ENCODE assay signal across 32 cellular contexts in genomic region chr7:4885317-4885807, GRCh38. TPM values are rescaled to one million over a fixed set of nuclear protein-coding genes. Genes with fewer than 3 reads are reported as not detected.
"Had no signal": no experiment of that assay in that cellular context is flagged by ENCODE, and none has a peak within 500 bp of the region (broad histone marks: within the 10 kb centered on the region; RNA-seq: fewer than 3 reads in every experiment).

No MANE protein-coding gene starts in this region.

- FAIRE-seq: colon, frontal cortex had no signal

- H3K36me3 ChIP-seq: adrenal gland had no signal

- H3K4me3 ChIP-seq: adrenal gland, body of pancreas had no signal

- H3K27ac Mint-ChIP-seq: activated CD4-positive, alpha-beta memory T cell treated with anti-CD3 and anti-CD28 coated beads for 36 hours; activated CD4-positive, alpha-beta T cell treated with anti-CD3 and anti-CD28 coated beads for 36 hours; activated CD4-positive, alpha-beta T cell treated with anti-CD3 and anti-CD28 coated beads, Interleukin-2, amount 10 ng/mL, durations not matched to agents 24 days and 14 days; activated CD8-positive, alpha-beta memory T cell treated with anti-CD3 and anti-CD28 coated beads, Interleukin-2, amount 10 ng/mL, durations not matched to agents 7 days and 5 days; activated CD8-positive, alpha-beta T cell treated with anti-CD3 and anti-CD28 coated beads, Interleukin-2, amount 10 ng/mL, durations not matched to agents 7 days and 5 days; activated naive CD4-positive, alpha-beta T cell treated with anti-CD3 and anti-CD28 coated beads for 36 hours; activated naive CD4-positive, alpha-beta T cell treated with anti-CD3 and anti-CD28 coated beads, Interleukin-2, amount 50 U/mL, for 24 hours; activated naive CD8-positive, alpha-beta T cell treated with anti-CD3 and anti-CD28 coated beads for 36 hours; activated naive CD8-positive, alpha-beta T cell treated with anti-CD3 and anti-CD28 coated beads, Interleukin-2, amount 50 U/mL, for 24 hours; activated T-helper 1 cell treated with anti-CD3 and anti-CD28 coated beads, Interleukin-12 subunit alpha, Interleukin-12 subunit beta, Interleukin-2, Interleukin-4 antibody, amounts not matched to agents 30 ng/mL and 10 ng/mL and 1 ng/mL, durations not matched to agents 14 hours and 24 hours and 36 hours; activated T-helper 2 cell treated with anti-CD3 and anti-CD28 coated beads, Interferon-gamma antibody, Interleukin-2, Interleukin-4, amounts not matched to agents 10 μg/mL and 5 μg/mL and 100 μg/mL, durations not matched to agents 14 hours and 24 hours and 36 hours had no signal

- H3K27ac ChIP-seq: adrenal gland, body of pancreas had no signal

- ATAC-seq: activated CD4-positive, alpha-beta T cell treated with anti-CD3 and anti-CD28 coated beads for 36 hours; activated CD8-positive, alpha-beta memory T cell treated with anti-CD3 and anti-CD28 coated beads, Interleukin-2, amount 10 ng/mL, durations not matched to agents 7 days and 5 days; activated CD8-positive, alpha-beta T cell treated with anti-CD3 and anti-CD28 coated beads, Interleukin-2, amount 10 ng/mL, durations not matched to agents 7 days and 5 days; activated naive CD8-positive, alpha-beta T cell treated with anti-CD3 and anti-CD28 coated beads, Interleukin-2, amount 50 U/mL, for 24 hours; body of pancreas; esophagus mucosa had no signal

- H3K9me3 ChIP-seq: adrenal gland, body of pancreas had no signal

- H3K36me3 Mint-ChIP-seq: activated CD4-positive, alpha-beta memory T cell treated with anti-CD3 and anti-CD28 coated beads for 36 hours; activated CD8-positive, alpha-beta memory T cell treated with anti-CD3 and anti-CD28 coated beads, Interleukin-2, amount 10 ng/mL, durations not matched to agents 7 days and 5 days; activated naive CD4-positive, alpha-beta T cell treated with anti-CD3 and anti-CD28 coated beads, Interleukin-2, amount 50 U/mL, for 24 hours; activated naive CD8-positive, alpha-beta T cell treated with anti-CD3 and anti-CD28 coated beads for 36 hours had no signal

- H3K4me3 Mint-ChIP-seq: activated CD4-positive, alpha-beta memory T cell treated with anti-CD3 and anti-CD28 coated beads for 36 hours; activated CD4-positive, alpha-beta T cell treated with anti-CD3 and anti-CD28 coated beads for 36 hours; activated CD4-positive, alpha-beta T cell treated with anti-CD3 and anti-CD28 coated beads, Interleukin-2, amount 10 ng/mL, durations not matched to agents 24 days and 14 days; activated CD8-positive, alpha-beta memory T cell treated with anti-CD3 and anti-CD28 coated beads, Interleukin-2, amount 10 ng/mL, durations not matched to agents 7 days and 5 days; activated CD8-positive, alpha-beta T cell treated with anti-CD3 and anti-CD28 coated beads, Interleukin-2, amount 10 ng/mL, durations not matched to agents 7 days and 5 days; activated naive CD4-positive, alpha-beta T cell treated with anti-CD3 and anti-CD28 coated beads for 36 hours; activated naive CD8-positive, alpha-beta T cell treated with anti-CD3 and anti-CD28 coated beads for 36 hours; activated naive CD8-positive, alpha-beta T cell treated with anti-CD3 and anti-CD28 coated beads, Interleukin-2, amount 50 U/mL, for 24 hours; activated T-helper 1 cell treated with anti-CD3 and anti-CD28 coated beads, Interleukin-12 subunit alpha, Interleukin-12 subunit beta, Interleukin-2, Interleukin-4 antibody, amounts not matched to agents 30 ng/mL and 10 ng/mL and 1 ng/mL, durations not matched to agents 14 hours and 24 hours and 36 hours had no signal

- H3K27me3 ChIP-seq: body of pancreas had no signal

- DNase-seq: activated CD4-positive, alpha-beta memory T cell treated with anti-CD3 and anti-CD28 coated beads for 36 hours; activated CD4-positive, alpha-beta T cell treated with anti-CD3 and anti-CD28 coated beads for 36 hours; activated CD4-positive, alpha-beta T cell treated with anti-CD3 and anti-CD28 coated beads, Interleukin-2, amount 10 ng/mL, durations not matched to agents 24 days and 14 days; activated CD4-positive, CD25-positive, alpha-beta regulatory T cell; activated CD4-positive, CD25-positive, alpha-beta regulatory T cell treated with anti-CD3 and anti-CD28 coated beads, Interleukin-2, amount 50 U/mL, for 72 hours; activated CD8-positive, alpha-beta memory T cell treated with anti-CD3 and anti-CD28 coated beads, Interleukin-2, amount 10 ng/mL, durations not matched to agents 7 days and 5 days; activated CD8-positive, alpha-beta memory T cell treated with anti-CD3 and anti-CD28 coated beads, Interleukin-2, amount 50 U/mL, for 4 hours; activated CD8-positive, alpha-beta T cell treated with anti-CD3 and anti-CD28 coated beads, Interleukin-2, amount 10 ng/mL, durations not matched to agents 7 days and 5 days; activated effector memory CD4-positive, alpha-beta T cell treated with anti-CD3 and anti-CD28 coated beads, Interleukin-2, amount 50 U/mL, for 16 hours; activated naive CD4-positive, alpha-beta T cell treated with anti-CD3 and anti-CD28 coated beads for 36 hours; activated naive CD8-positive, alpha-beta T cell treated with anti-CD3 and anti-CD28 coated beads for 36 hours; activated naive CD8-positive, alpha-beta T cell treated with anti-CD3 and anti-CD28 coated beads, Interleukin-2, amount 50 U/mL, for 24 hours; activated T-cell treated with anti-CD3 and anti-CD28 coated beads, Interleukin-2, amount 50 U/mL, for 1 hour; activated T-cell treated with anti-CD3 and anti-CD28 coated beads, Interleukin-2, amount 50 U/mL, for 48 hours; adrenal gland; amygdala; aorta; body of pancreas; cortex of kidney; dermis blood vessel endothelial cell; effector CD4-positive, alpha-beta T cell; foreskin fibroblast; T-helper 2 cell had no signal

- H3K9me3 Mint-ChIP-seq: activated CD4-positive, alpha-beta memory T cell treated with anti-CD3 and anti-CD28 coated beads for 36 hours; activated CD4-positive, alpha-beta T cell treated with anti-CD3 and anti-CD28 coated beads, Interleukin-2, amount 10 ng/mL, durations not matched to agents 24 days and 14 days; activated naive CD4-positive, alpha-beta T cell treated with anti-CD3 and anti-CD28 coated beads for 36 hours; activated naive CD4-positive, alpha-beta T cell treated with anti-CD3 and anti-CD28 coated beads, Interleukin-2, amount 50 U/mL, for 24 hours; activated naive CD8-positive, alpha-beta T cell treated with anti-CD3 and anti-CD28 coated beads for 36 hours; activated naive CD8-positive, alpha-beta T cell treated with anti-CD3 and anti-CD28 coated beads, Interleukin-2, amount 50 U/mL, for 24 hours; activated T-helper 1 cell treated with anti-CD3 and anti-CD28 coated beads, Interleukin-12 subunit alpha, Interleukin-12 subunit beta, Interleukin-2, Interleukin-4 antibody, amounts not matched to agents 30 ng/mL and 10 ng/mL and 1 ng/mL, durations not matched to agents 14 hours and 24 hours and 36 hours; activated T-helper 2 cell treated with anti-CD3 and anti-CD28 coated beads, Interferon-gamma antibody, Interleukin-2, Interleukin-4, amounts not matched to agents 10 μg/mL and 5 μg/mL and 100 μg/mL, durations not matched to agents 14 hours and 24 hours and 36 hours had no signal

RNA-seq across cellular contexts. Expression of gene PAPOLB, which starts 23.5 kb away (rescaled TPM):
- total RNA-seq: activated CD4-positive, alpha-beta memory T cell treated with anti-CD3 and anti-CD28 coated beads for 36 hours; activated CD4-positive, alpha-beta T cell treated with anti-CD3 and anti-CD28 coated beads for 36 hours; activated CD4-positive, alpha-beta T cell treated with anti-CD3 and anti-CD28 coated beads, Interleukin-2, amount 10 ng/mL, durations not matched to agents 24 days and 14 days; activated CD8-positive, alpha-beta memory T cell treated with anti-CD3 and anti-CD28 coated beads for 36 hours; activated naive CD4-positive, alpha-beta T cell treated with anti-CD3 and anti-CD28 coated beads for 36 hours; activated T-helper 1 cell treated with anti-CD3 and anti-CD28 coated beads, Interleukin-12 subunit alpha, Interleukin-12 subunit beta, Interleukin-2, Interleukin-4 antibody, amounts not matched to agents 30 ng/mL and 10 ng/mL and 1 ng/mL, durations not matched to agents 14 hours and 24 hours and 36 hours; activated T-helper 2 cell treated with anti-CD3 and anti-CD28 coated beads, Interferon-gamma antibody, Interleukin-2, Interleukin-4, amounts not matched to agents 10 μg/mL and 5 μg/mL and 100 μg/mL, durations not matched to agents 14 hours and 24 hours and 36 hours; adrenal gland; epithelial cell of proximal tubule; esophagus mucosa; T-helper 1 cell treated with Interleukin-12 subunit alpha and Interleukin-12 subunit beta and Interleukin-4 antibody, amounts not matched to agents 30 ng/mL and 1 ng/mL, for 36 hours had no signal
